In the genomic region with DNA sequence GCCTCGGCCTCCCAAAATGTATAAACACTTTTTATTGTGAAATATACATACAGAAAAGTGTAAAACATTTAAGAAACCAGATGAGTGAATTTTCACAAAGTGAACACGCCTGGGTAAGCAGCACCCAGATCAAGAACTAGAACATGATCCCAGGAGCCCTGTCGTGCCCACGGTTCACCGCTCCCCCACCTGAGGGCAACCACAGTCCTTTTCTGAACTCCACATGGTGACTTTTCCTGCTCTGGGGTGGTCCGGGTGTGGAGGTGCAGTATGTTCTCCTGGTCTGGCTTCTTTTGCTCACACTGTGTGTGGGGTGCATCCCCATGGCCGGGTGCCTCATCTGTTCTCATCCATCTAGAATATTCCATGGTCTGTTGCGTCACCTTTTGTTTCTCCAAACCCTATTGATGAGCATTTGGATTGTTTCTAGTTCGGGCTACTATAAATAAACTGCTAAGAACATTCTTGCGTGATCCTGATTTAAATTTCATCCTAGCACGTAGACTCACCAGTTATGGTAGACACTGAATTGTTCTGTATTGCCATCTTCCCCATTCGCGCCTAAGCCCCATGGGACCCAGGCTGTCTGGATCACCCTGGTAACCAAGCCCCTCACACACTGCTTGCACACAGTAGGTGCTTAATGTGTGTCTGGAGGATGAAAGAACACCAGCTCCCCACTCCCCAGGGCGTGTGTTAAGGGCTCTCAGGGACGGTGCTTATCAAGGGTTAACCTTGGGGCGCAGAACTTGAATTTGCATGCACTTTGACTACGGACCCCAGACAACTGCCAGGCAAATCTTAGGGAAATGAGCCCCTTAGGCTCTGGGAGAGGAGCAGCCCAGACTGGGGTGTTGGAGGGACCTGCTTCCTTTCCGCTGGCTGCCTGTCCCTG, we compare ENCODE assay signal across 17 cellular contexts. TPM values are rescaled to one million over a fixed set of nuclear protein-coding genes. Genes with fewer than 3 reads are reported as not detected.
A peak's percentile ranks its signal among the peaks of the same experiment; 100 is the strongest.
DNase-seq lines count a peak whose midpoint lies in the region; ATAC-seq and TF ChIP-seq lines count a peak whose summit lies in the region.
"Had no signal": no experiment of that assay in that cellular context is flagged by ENCODE, and none has a peak within 500 bp of the region (broad histone marks: within the 10 kb centered on the region; RNA-seq: fewer than 3 reads in every experiment).

No MANE protein-coding gene starts in this region.

- no TSS peak for BruUV-seq in Calu3 (replicated peaks; lab: Mats Ljungman, UMichigan)

- ATAC-seq in left ventricle myocardium superior, result peak; percentile 1
- ATAC-seq in HG03196 (IDR thresholded peaks at IDR 0.05; ENCODE audit: unreplicated experiment), result no peak
- ATAC-seq: pancreas had no signal

- H3K4me1 ChIP-seq in neural progenitor cell (peaks cover 39% of the 10 kb centered on the region), testis (no peaks in the 10 kb centered on the region)
- H3K4me1 ChIP-seq: pancreas had no signal

- TF ChIP-seq POLR2A in testis (IDR thresholded peaks at IDR 0.05), result no peak

- no peaks in the 10 kb centered on the region for H3K79me2 ChIP-seq in neural progenitor cell (ENCODE audit: low read depth)

- H3K9me3 Mint-ChIP-seq in chondrocyte (ENCODE audit: low read depth), result no peaks in the 10 kb centered on the region
- peaks cover 2% of the 10 kb centered on the region for H3K9me3 Mint-ChIP-seq in neural progenitor cell
- H3K9me3 Mint-ChIP-seq in Calu3 (ENCODE audit: low read depth, unreplicated experiment), result no peaks in the 10 kb centered on the region
- H3K9me3 Mint-ChIP-seq: CD4-positive, alpha-beta T cell had no signal

- H3K27me3 ChIP-seq in neural progenitor cell (no peaks in the 10 kb centered on the region), testis (no peaks in the 10 kb centered on the region)
- H3K27me3 ChIP-seq: pancreas, upper lobe of left lung had no signal

- H3K36me3 ChIP-seq in neural progenitor cell, result no peaks in the 10 kb centered on the region
- no peaks in the 10 kb centered on the region for H3K36me3 ChIP-seq in testis (ENCODE audit: low read depth, missing control alignments)
- H3K36me3 ChIP-seq: pancreas, upper lobe of left lung had no signal

- no peak overlapping the region for H2AFZ ChIP-seq in neural progenitor cell (replicated peaks)
- H2AFZ ChIP-seq: PC-9 had no signal

- DNase-seq in left ventricle myocardium superior (no peak), cardiac septum (ENCODE audit: low spot score) (no peak), chondrocyte (ENCODE audit: low spot score) (peak; percentile 37), neural progenitor cell (ENCODE audit: low spot score) (no peak), Calu3 (no peak), testis (no peak)
- DNase-seq in activated CD8-positive, alpha-beta memory T cell treated with anti-CD3 and anti-CD28 coated beads for 24 hours, result no peak
- DNase-seq: activated gamma-delta T cell treated with Interleukin-2 at 50 U/mL for 16 hours; CD4-positive, alpha-beta T cell; hippocampal formation; kidney glomerular epithelial cell; NCI-H187; PC-9; T-helper 9 cell; upper lobe of left lung had no signal

- H4K20me1 ChIP-seq in neural progenitor cell (ENCODE audit: low read depth), result no peaks in the 10 kb centered on the region

- peaks cover 6% of the 10 kb centered on the region for H3K27me3 Mint-ChIP-seq in chondrocyte (ENCODE audit: low read depth)
- peaks cover 13% of the 10 kb centered on the region for H3K27me3 Mint-ChIP-seq in neural progenitor cell (ENCODE audit: insufficient read depth, low read depth)
- peaks cover 100% of the 10 kb centered on the region for H3K27me3 Mint-ChIP-seq in Calu3 (ENCODE audit: unreplicated experiment)
- H3K27me3 Mint-ChIP-seq: CD4-positive, alpha-beta T cell had no signal

- peaks cover 23% of the 10 kb centered on the region for H3F3A ChIP-seq in neural progenitor cell (ENCODE audit: low read depth)

- H3K4me1 Mint-ChIP-seq in chondrocyte (ENCODE audit: low read depth), result peaks cover 7% of the 10 kb centered on the region
- H3K4me1 Mint-ChIP-seq in neural progenitor cell, result peaks cover 53% of the 10 kb centered on the region
- H3K4me1 Mint-ChIP-seq in Calu3 (ENCODE audit: low read depth, unreplicated experiment), result no peaks in the 10 kb centered on the region

- H3K4me3 Mint-ChIP-seq in chondrocyte (ENCODE audit: unreplicated experiment) (no peak overlapping the region), neural progenitor cell (peak overlapping the region; percentile 12), Calu3 (ENCODE audit: low read depth, unreplicated experiment) (no peak overlapping the region)
- H3K4me3 Mint-ChIP-seq: CD4-positive, alpha-beta T cell had no signal

- no peaks in the 10 kb centered on the region for H3K9me3 ChIP-seq in neural progenitor cell (ENCODE audit: low read depth)
- H3K9me3 ChIP-seq in testis, result no peaks in the 10 kb centered on the region
- H3K9me3 ChIP-seq: pancreas, upper lobe of left lung had no signal

- no peak overlapping the region for H3K4me3 ChIP-seq in neural progenitor cell
- no peak overlapping the region for H3K4me3 ChIP-seq in testis
- H3K4me3 ChIP-seq: pancreas, PC-9, upper lobe of left lung had no signal

- H3K36me3 Mint-ChIP-seq in chondrocyte (ENCODE audit: low read depth) (no peaks in the 10 kb centered on the region), neural progenitor cell (no peaks in the 10 kb centered on the region), Calu3 (ENCODE audit: insufficient read depth, unreplicated experiment) (no peaks in the 10 kb centered on the region)

- CTCF ChIA-PET in Calu3 (lab: Charles Lee), result interaction anchor here (1.2 kb wide), 1 partner anchor 33 kb away, joined by 3 read pairs; no protein-coding TSS in a partner anchor

- H3K9ac ChIP-seq in neural progenitor cell, result no peak overlapping the region

- TF ChIP-seq CTCF in chondrocyte (IDR thresholded peaks at IDR 0.05) (no peak), neural progenitor cell (IDR thresholded peaks at IDR 0.05) (no peak), Calu3 (IDR thresholded peaks at IDR 0.05; ENCODE audit: unreplicated experiment) (no peak), testis (IDR thresholded peaks at IDR 0.05) (no peak)

- intact Hi-C loops in left ventricle myocardium superior (cut with micrococcal nuclease), result no loop called here
- intact Hi-C loops in cardiac septum (cut with DNase I), result loop anchor here (1.0 to 2.0 kb wide), 2 partner anchors 28 to 76 kb away; no protein-coding TSS in a partner anchor
- intact Hi-C loops in Calu3 (cut with micrococcal nuclease; ENCODE audit: unreplicated experiment), result no loop called here
- intact Hi-C loops in testis (cut with DNase I; ENCODE audit: low total_unique reads), result no loop called here

- peak overlapping the region; percentile 68 for H3K4me2 ChIP-seq in neural progenitor cell
- H3K4me2 ChIP-seq: PC-9 had no signal

- WGBS in testis, 2 donors, result 76 to 81% methylated on average over 18 of the region's 18 CpGs

- H3K27ac Mint-ChIP-seq in chondrocyte (ENCODE audit: unreplicated experiment) (no peak overlapping the region), neural progenitor cell (peak overlapping the region; percentile 60), Calu3 (ENCODE audit: unreplicated experiment) (no peak overlapping the region)
- H3K27ac Mint-ChIP-seq: CD4-positive, alpha-beta T cell had no signal

- H3K27ac ChIP-seq in neural progenitor cell (no peak overlapping the region), testis (no peak overlapping the region)
- H3K27ac ChIP-seq: pancreas, PC-9, upper lobe of left lung had no signal

RNA-seq across cellular contexts. Expression of a gene that starts 56.2 kb away (rescaled TPM):
- total RNA-seq in left ventricle myocardium superior (not detected), cardiac septum (not detected), chondrocyte (not detected in 3 replicates), neural progenitor cell (ENCODE audit: low replicate concordance) (0.34 TPM in 1 of 2 replicates, not detected in the other), Calu3 (2022) (not detected in 2 replicates), testis (10 to 100 TPM; 24.8 to 33.9 TPM)
- polyA plus RNA-seq in testis (ENCODE audit: insufficient read depth, low read depth, low replicate concordance), result 19.8 TPM
- total RNA-seq: CD4-positive, alpha-beta T cell; PC-9 had no signal
- polyA plus RNA-seq: pancreas had no signal

Comparison
In these comparisons a context has a peak if more than half of its experiments do, and no peak if none do; other contexts are left out.
1. RNA of a gene that starts 56.2 kb away (total RNA-seq): 24.8 to 33.9 TPM in testis; not detected in Calu3, 0.34 TPM in neural progenitor cell, not detected in left ventricle myocardium superior (single experiment), not detected in cardiac septum (single experiment) and not detected in chondrocyte; every median in the first group is over 10 times any median in the second.